12 cellular contexts compared by ENCODE assay signal in genomic region chr3:185960518-185961288, GRCh38. TPM values are rescaled to one million over a fixed set of nuclear protein-coding genes. Genes with fewer than 3 reads are reported as not detected.
DNase-seq lines count a peak whose midpoint lies in the region; ATAC-seq, FAIRE-seq and TF ChIP-seq lines count a peak whose summit lies in the region.
"Had no signal": no experiment of that assay in that cellular context is flagged by ENCODE, and none has a peak within 500 bp of the region (broad histone marks: within the 10 kb centered on the region; RNA-seq: fewer than 3 reads in every experiment).

No MANE protein-coding gene starts in this region.

- H3K36me3 ChIP-seq in RWPE2 (ENCODE audit: low read depth) (no peaks in the 10 kb centered on the region), skeletal muscle satellite cell (ENCODE audit: insufficient read depth, low read length) (no peaks in the 10 kb centered on the region), kidney (ENCODE audit: control insufficient read depth in 1 of 2, insufficient read depth in 2 of 2, low read length in 2 of 2) (no peaks in the 10 kb centered on the region)
- H3K36me3 ChIP-seq: ovary had no signal

- H3K9me3 Mint-ChIP-seq in activated T-helper 2 cell treated with anti-CD3 and anti-CD28 coated beads, Interferon-gamma antibody, Interleukin-2, Interleukin-4, amounts not matched to agents 10 μg/mL and 5 μg/mL and 100 μg/mL, durations not matched to agents 14 hours and 24 hours and 36 hours, result no peaks in the 10 kb centered on the region

- FAIRE-seq in kidney (lab: Jason Lieb, UNC), result no peak

- H3K4me1 Mint-ChIP-seq in activated T-helper 2 cell treated with anti-CD3 and anti-CD28 coated beads, Interferon-gamma antibody, Interleukin-2, Interleukin-4, amounts not matched to agents 10 μg/mL and 5 μg/mL and 100 μg/mL, durations not matched to agents 14 hours and 24 hours and 36 hours (ENCODE audit: low read depth), result no peaks in the 10 kb centered on the region

- intact Hi-C loops in activated T-helper 2 cell treated with anti-CD3 and anti-CD28 coated beads, Interferon-gamma antibody, Interleukin-2, Interleukin-4, amounts not matched to agents 10 μg/mL and 5 μg/mL and 100 μg/mL, durations not matched to agents 14 hours and 24 hours and 36 hours (cut with micrococcal nuclease), result no loop called here
- intact Hi-C loops in kidney (cut with DNase I), result no loop called here

- TF ChIP-seq CTCF in GM12872 (IDR thresholded peaks at IDR 0.05; ENCODE audit: insufficient read depth, low read depth, low read length), result 0 out of 3 replicates have a peak, but pooled peaks have one; percentile 4
- TF ChIP-seq CTCF in RWPE2 (IDR thresholded peaks at IDR 0.05; ENCODE audit: poor library complexity, severe bottlenecking), result no peak
- TF ChIP-seq CTCF in foreskin keratinocyte (conservative IDR thresholded peaks at IDR 0.05), result peak; percentile 15
- no peak for TF ChIP-seq CTCF in kidney (IDR thresholded peaks at IDR 0.05; ENCODE audit: borderline replicate concordance, extremely low read depth, insufficient read depth)

- H3K27me3 ChIP-seq in RWPE2 (ENCODE audit: insufficient read depth, poor library complexity, severe bottlenecking) (no peaks in the 10 kb centered on the region), foreskin keratinocyte (no peaks in the 10 kb centered on the region), skeletal muscle satellite cell (ENCODE audit: control insufficient read depth, insufficient read depth, low read length) (no peaks in the 10 kb centered on the region)
- H3K27me3 ChIP-seq: ovary had no signal

- no peaks in the 10 kb centered on the region for H3K9me3 ChIP-seq in RWPE2 (ENCODE audit: severe bottlenecking)
- H3K9me3 ChIP-seq in skeletal muscle satellite cell (replicated peaks; ENCODE audit: low read length), result no peaks in the 10 kb centered on the region
- peaks cover 0 to under 1% of the 10 kb centered on the region in 2 donors for H3K9me3 ChIP-seq in kidney (ENCODE audit: control insufficient read depth in 1 of 2, low read length in 2 of 2)
- H3K9me3 ChIP-seq: ovary had no signal

- no peak; the same call in 2 of the 3 replicates for ATAC-seq in RWPE2 (ENCODE audit: low read depth)
- ATAC-seq in foreskin keratinocyte, result peak; percentile 13
- ATAC-seq in HG03469 (IDR thresholded peaks at IDR 0.05; ENCODE audit: unreplicated experiment), result no peak

- H3K4me1 ChIP-seq in RWPE2 (ENCODE audit: insufficient read depth, poor library complexity, severe bottlenecking), result no peaks in the 10 kb centered on the region
- H3K4me1 ChIP-seq in foreskin keratinocyte, result peaks cover 8% of the 10 kb centered on the region
- H3K4me1 ChIP-seq in skeletal muscle satellite cell (ENCODE audit: control insufficient read depth, insufficient read depth, low read length), result peaks cover 27% of the 10 kb centered on the region
- H3K4me1 ChIP-seq in kidney (ENCODE audit: control insufficient read depth in 1 of 2, insufficient read depth in 1 of 2, low read depth in 1 of 2, low read length in 2 of 2), result peaks cover 3 to 12% of the 10 kb centered on the region in 2 donors

- no peak overlapping the region for H3K4me3 Mint-ChIP-seq in activated T-helper 2 cell treated with anti-CD3 and anti-CD28 coated beads, Interferon-gamma antibody, Interleukin-2, Interleukin-4, amounts not matched to agents 10 μg/mL and 5 μg/mL and 100 μg/mL, durations not matched to agents 14 hours and 24 hours and 36 hours (ENCODE audit: low read depth)

- H3K36me3 Mint-ChIP-seq in activated T-helper 2 cell treated with anti-CD3 and anti-CD28 coated beads, Interferon-gamma antibody, Interleukin-2, Interleukin-4, amounts not matched to agents 10 μg/mL and 5 μg/mL and 100 μg/mL, durations not matched to agents 14 hours and 24 hours and 36 hours (ENCODE audit: low read depth), result no peaks in the 10 kb centered on the region

- DNase-seq in RWPE2 (ENCODE audit: low spot score) (no peak), foreskin keratinocyte (no peak), kidney (no peak), inferior parietal cortex (ENCODE audit: extremely low spot score) (no peak)
- no peak for DNase-seq in activated T-helper 2 cell treated with anti-CD3 and anti-CD28 coated beads, Interferon-gamma antibody, Interleukin-2, Interleukin-4, amounts not matched to agents 10 μg/mL and 5 μg/mL and 100 μg/mL, durations not matched to agents 14 hours and 24 hours and 36 hours (ENCODE audit: low spot score)
- DNase-seq: activated CD4-positive, CD25-positive, alpha-beta regulatory T cell; effector memory CD4-positive, alpha-beta T cell; NCI-H2029 treated with DMSO at 0.1 percent for 48 hours; ovary had no signal

- H3K27ac ChIP-seq in RWPE2 (ENCODE audit: poor library complexity, severe bottlenecking) (peak overlapping the region; percentile 70), foreskin keratinocyte (peak overlapping the region; percentile 93), kidney (ENCODE audit: low read depth in 2 of 2, low read length in 2 of 2) (no peak overlapping the region)
- H3K27ac ChIP-seq: ovary had no signal

- H3K27ac Mint-ChIP-seq in activated T-helper 2 cell treated with anti-CD3 and anti-CD28 coated beads, Interferon-gamma antibody, Interleukin-2, Interleukin-4, amounts not matched to agents 10 μg/mL and 5 μg/mL and 100 μg/mL, durations not matched to agents 14 hours and 24 hours and 36 hours, result no peak overlapping the region

- peak overlapping the region; percentile 79 for H3K9ac ChIP-seq in skeletal muscle satellite cell (ENCODE audit: low read depth, low read length)
- H3K9ac ChIP-seq in kidney (ENCODE audit: low read length in 2 of 2), result no peak overlapping the region

- peaks cover 19% of the 10 kb centered on the region for H3K27me3 Mint-ChIP-seq in activated T-helper 2 cell treated with anti-CD3 and anti-CD28 coated beads, Interferon-gamma antibody, Interleukin-2, Interleukin-4, amounts not matched to agents 10 μg/mL and 5 μg/mL and 100 μg/mL, durations not matched to agents 14 hours and 24 hours and 36 hours (ENCODE audit: low read depth)

- no peak overlapping the region for H3K4me3 ChIP-seq in RWPE2 (ENCODE audit: severe bottlenecking)
- H3K4me3 ChIP-seq in skeletal muscle satellite cell (ENCODE audit: low read length), result peak overlapping the region; percentile 63
- H3K4me3 ChIP-seq in kidney (ENCODE audit: low read length in 2 of 2), result peak overlapping the region in 1 of 2 donors; percentile 37
- H3K4me3 ChIP-seq: ovary had no signal

- H3K4me2 ChIP-seq in skeletal muscle satellite cell (ENCODE audit: low read length), result peak overlapping the region; percentile 76

RNA-seq across cellular contexts. Expression of gene TRA2B, which starts 22.9 kb away (rescaled TPM):
- total RNA-seq in foreskin keratinocyte (151 and 167 TPM in 2 replicates), kidney (109 TPM)
- polyA plus RNA-seq in foreskin keratinocyte (137 and 160 TPM in 2 replicates), kidney (ENCODE audit: insufficient read depth, low read depth, low replicate concordance) (66.8 TPM)
- 213 and 218 TPM in 2 replicates for total RNA-seq in skeletal muscle satellite cell (2012; rRNA removed)
- total RNA-seq in activated T-helper 2 cell treated with anti-CD3 and anti-CD28 coated beads, Interferon-gamma antibody, Interleukin-2, Interleukin-4, amounts not matched to agents 10 μg/mL and 5 μg/mL and 100 μg/mL, durations not matched to agents 14 hours and 24 hours and 36 hours, result 277 and 282 TPM in 2 replicates

Comparison
In these comparisons a context has a peak if more than half of its experiments do, and no peak if none do; other contexts are left out.
1. CTCF ChIP-seq: peak in GM12872 (single experiment) and foreskin keratinocyte (single experiment); none in RWPE2 (single experiment) and kidney (single experiment).
2. H3K27ac ChIP-seq: peak in RWPE2 (single experiment) and foreskin keratinocyte (single experiment); none in kidney (0 of 2).